In genomic region chr2:238158807-238159539, GRCh38 we compare ENCODE assay signal across 8 cellular contexts. TPM values are rescaled to one million over a fixed set of nuclear protein-coding genes. Genes with fewer than 3 reads are reported as not detected.
DNase-seq lines count a peak whose midpoint lies in the region; ATAC-seq lines count a peak whose summit lies in the region.

TSS of gene ERFE (plus strand) at chr2:238158970. CDS start at chr2:238159008, 38 bp downstream.

- no peaks in the 10 kb centered on the region for H3K36me3 Mint-ChIP-seq in T-helper 1 cell treated with Interleukin-12 subunit alpha and Interleukin-12 subunit beta and Interleukin-4 antibody, amounts not matched to agents 30 μg/mL and 1 μg/mL, for 36 hours (ENCODE audit: low read depth)

- H3K27ac Mint-ChIP-seq in T-helper 1 cell treated with Interleukin-12 subunit alpha and Interleukin-12 subunit beta and Interleukin-4 antibody, amounts not matched to agents 30 μg/mL and 1 μg/mL, for 36 hours = no peak within 1 kb of the TSS

- peaks cover 22% of the 10 kb centered on the region for H3K27me3 Mint-ChIP-seq in T-helper 1 cell treated with Interleukin-12 subunit alpha and Interleukin-12 subunit beta and Interleukin-4 antibody, amounts not matched to agents 30 μg/mL and 1 μg/mL, for 36 hours (ENCODE audit: low read depth)

- intact Hi-C loops in left colon (cut with DNase I, micrococcal nuclease) = no loop called here

- in situ Hi-C loops in T47D (cut with HindIII; ENCODE audit: low pct_unique_long_range_greater_than_20kb, low sequenced_read_pairs) = no loop called here

- H3K4me3 Mint-ChIP-seq in T-helper 1 cell treated with Interleukin-12 subunit alpha and Interleukin-12 subunit beta and Interleukin-4 antibody, amounts not matched to agents 30 μg/mL and 1 μg/mL, for 36 hours = peak within 1 kb of the TSS; percentile 58

- H3K4me1 Mint-ChIP-seq in T-helper 1 cell treated with Interleukin-12 subunit alpha and Interleukin-12 subunit beta and Interleukin-4 antibody, amounts not matched to agents 30 μg/mL and 1 μg/mL, for 36 hours (ENCODE audit: low read depth) = peaks cover 4% of the 10 kb centered on the region

- no peaks in the 10 kb centered on the region for H3K9me3 Mint-ChIP-seq in T-helper 1 cell treated with Interleukin-12 subunit alpha and Interleukin-12 subunit beta and Interleukin-4 antibody, amounts not matched to agents 30 μg/mL and 1 μg/mL, for 36 hours

- ATAC-seq in left colon = peak; percentile 71
- no peak for ATAC-seq in GM18517 (IDR thresholded peaks at IDR 0.05; ENCODE audit: unreplicated experiment)

- DNase-seq in GM03348 (ENCODE audit: low spot score) (peak; percentile 89), HPDE6-E6E7 (ENCODE audit: extremely low spot score) (peak; percentile 39), T47D (ENCODE audit: low read depth in 1 of 2, low spot score in 1 of 2) (peak; percentile 38 to 50), left colon (no peak), OCI-M2 (lab: John Stamatoyannopoulos, UW; ENCODE audit: unreplicated experiment) (no peak)
- DNase-seq in stimulated activated CD4-positive, alpha-beta T cell treated with anti-CD3 and anti-CD28 coated beads, TNF-alpha, amount 100 ng/mL, for 24 hours (ENCODE audit: low read depth in 3 of 3) = peak in 2 of 3 experiments; percentile 7 to 58

RNA-seq across cellular contexts. Expression of gene ERFE, which starts in this region (rescaled TPM):
- total RNA-seq in left colon = under 1 TPM in 1 of 2 donors, not detected in 1; 0.45 TPM

Comparison
In these comparisons a context has a peak if more than half of its experiments do, and no peak if none do; other contexts are left out.
1. Peak in ATAC-seq in left colon; RNA of the gene not detected or under 1 TPM.
2. DNase-seq: peak in GM03348 (single experiment), HPDE6-E6E7 (single experiment), T47D (2 of 2) and stimulated activated CD4-positive, alpha-beta T cell treated with anti-CD3 and anti-CD28 coated beads, TNF-alpha, amount 100 ng/mL, for 24 hours (2 of 3); none in left colon (0 of 2) and OCI-M2 (single experiment).